ENCODE assay signal across 8 cellular contexts in the genomic region with DNA sequence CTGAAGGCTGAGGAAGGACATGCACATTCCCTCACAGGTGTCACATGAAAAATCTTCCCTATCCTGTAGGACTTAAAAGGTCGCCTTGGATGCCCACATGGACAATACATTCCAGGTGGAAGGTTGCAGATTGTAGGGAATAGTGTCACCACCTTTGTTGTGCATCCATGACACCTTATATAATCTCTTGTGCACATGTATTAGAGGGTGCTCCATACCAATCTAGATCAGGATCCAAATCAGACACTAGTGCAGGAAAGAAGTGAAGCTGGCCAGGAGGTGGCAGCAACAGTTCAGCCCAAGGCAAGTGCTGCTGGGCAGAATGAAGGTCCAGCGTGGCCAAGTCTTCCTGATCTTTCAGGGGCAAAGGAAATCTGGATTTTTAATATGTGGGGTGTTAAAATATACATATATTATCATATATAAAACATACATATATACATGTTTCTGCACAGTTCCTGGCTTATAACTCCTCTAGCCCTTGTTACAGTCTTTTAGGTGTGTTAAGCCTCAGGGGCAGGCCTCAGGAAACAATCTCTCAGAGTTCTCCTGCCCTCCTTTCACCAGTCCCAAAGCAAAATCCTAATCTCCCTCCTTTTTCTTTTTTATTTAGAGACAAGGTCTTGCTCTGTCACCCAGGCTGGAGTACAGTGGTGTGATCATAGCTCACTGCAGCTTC. TPM values are rescaled to one million over a fixed set of nuclear protein-coding genes. Genes with fewer than 3 reads are reported as not detected.
DNase-seq lines count a peak whose midpoint lies in the region; ATAC-seq, FAIRE-seq and TF ChIP-seq lines count a peak whose summit lies in the region.

No MANE protein-coding gene starts in this region.

- 50% methylated on average over 2 of the region's 2 CpGs for WGBS in GM12878 (ENCODE audit: insufficient coverage, insufficient replicate concordance, low lambda C conversion rate, missing lambda C conversion rate)
- no CpG with 5 or more reads among the region's 2 CpGs for WGBS in iPS DF 6.9 (ENCODE audit: insufficient coverage, insufficient read length)
- WGBS in smooth muscle cell (ENCODE audit: low lambda C conversion rate) = 66% methylated on average over 2 of the region's 2 CpGs

- ATAC-seq in GM12878 (peak; percentile 89), GM21360 (IDR thresholded peaks at IDR 0.05; ENCODE audit: unreplicated experiment) (no peak)

- SMC1A ChIA-PET in GM12878 (lab: Charles Lee; ENCODE audit: uncharacterized antibody, unreplicated experiment) = interaction anchor here (0.6 to 8.2 kb wide), 25 partner anchors 7 to 438 kb away, joined by 3 to 144 read pairs (median 4); a partner anchor contains a TSS

- TF ChIP-seq POLR2A in GM12891 (IDR thresholded peaks at IDR 0.05; ENCODE audit: low read depth, low read length) (no peak), GM12878 (IDR thresholded peaks at IDR 0.05; ENCODE audit: low read depth, low read length) (no peak)

- H3K9me3 ChIP-seq in MM.1S (replicated peaks; ENCODE audit: insufficient read depth, low read length) (no peaks in the 10 kb centered on the region), GM12878 (replicated peaks; ENCODE audit: control insufficient read depth, insufficient read depth, low read length) (no peaks in the 10 kb centered on the region), iPS DF 6.9 (ENCODE audit: control insufficient read depth, insufficient read depth, low read length) (no peaks in the 10 kb centered on the region), smooth muscle cell (replicated peaks; ENCODE audit: low read depth) (no peaks in the 10 kb centered on the region)

- H3K4me3 ChIP-seq in MM.1S (ENCODE audit: low read length) (no peak overlapping the region), GM12878 (no peak overlapping the region), iPS DF 6.9 (ENCODE audit: low read length) (no peak overlapping the region), smooth muscle cell (no peak overlapping the region)

- H4K20me1 ChIP-seq in MM.1S (ENCODE audit: insufficient read depth, low read length) = no peaks in the 10 kb centered on the region
- no peaks in the 10 kb centered on the region for H4K20me1 ChIP-seq in GM12878 (ENCODE audit: control insufficient read depth, insufficient read depth)
- no peaks in the 10 kb centered on the region for H4K20me1 ChIP-seq in smooth muscle cell (ENCODE audit: low read depth)

- intact Hi-C loops in GM12878 (cut with micrococcal nuclease; ENCODE audit: unreplicated experiment) = loop anchor here (1.0 kb wide), 2 partner anchors 164 to 272 kb away; no protein-coding TSS in a partner anchor

- RAD21 ChIA-PET in GM12878 (lab: Charles Lee; ENCODE audit: unreplicated experiment) = interaction anchor here (0.6 to 6.3 kb wide), 19 partner anchors 16 to 327 kb away, joined by 3 to 82 read pairs (median 4); a partner anchor contains a TSS

- FAIRE-seq in GM12891 (lab: Jason Lieb, UNC) (peak; percentile 57), GM12878 (lab: Jason Lieb, UNC) (no peak)

- H3F3A ChIP-seq in MM.1S (ENCODE audit: insufficient read depth, low read length) (no peaks in the 10 kb centered on the region), smooth muscle cell (ENCODE audit: low read depth) (no peaks in the 10 kb centered on the region)

- no peak for TF ChIP-seq EP300 in GM12878 (IDR thresholded peaks at IDR 0.05; ENCODE audit: borderline replicate concordance in 1 of 2, control insufficient read depth in 1 of 2, low read depth in 2 of 2, low read length in 2 of 2)

- POLR2A ChIA-PET in GM12878 (lab: Charles Lee) = interaction anchor here (0.9 to 1.8 kb wide), 6 partner anchors 161 to 326 kb away, joined by 3 to 7 read pairs (median 4); a partner anchor contains a TSS

- in situ Hi-C loops in GM12878 (cut with MboI) = loop anchor here (5.0 kb wide), 3 partner anchors 167 to 327 kb away; a partner anchor contains a TSS

- peaks cover 8% of the 10 kb centered on the region; the same call in 1 of the 2 replicates for H3K36me3 ChIP-seq in MM.1S (replicated peaks; ENCODE audit: insufficient read depth, low read length)
- H3K36me3 ChIP-seq in GM12878 (ENCODE audit: control insufficient read depth in 2 of 2, insufficient read depth in 2 of 2, low read length in 1 of 2) = peaks cover 5 to 12% of the 10 kb centered on the region in 2 experiments; a peak in 2 of 4 replicates
- peaks cover 3% of the 10 kb centered on the region; the same call in 1 of the 2 replicates for H3K36me3 ChIP-seq in iPS DF 6.9 (ENCODE audit: control insufficient read depth, insufficient read depth, low read length)
- H3K36me3 ChIP-seq in smooth muscle cell (ENCODE audit: low read depth) = peaks cover 7% of the 10 kb centered on the region

- peak; percentile 89 for TF ChIP-seq RAD21 in GM12878 (IDR thresholded peaks at IDR 0.05; ENCODE audit: insufficient read depth, low read depth, low read length)

- CTCF ChIA-PET in GM12878 (lab: Yijun Ruan, JAX) = interaction anchor here (0.6 to 8.2 kb wide), 38 partner anchors 9 to 327 kb away, joined by 3 to 256 read pairs (median 4); a partner anchor contains a TSS

- no peaks in the 10 kb centered on the region for H3K9me2 ChIP-seq in MM.1S (replicated peaks; ENCODE audit: insufficient read depth, low read length)

- TF ChIP-seq CTCF in MM.1S (IDR thresholded peaks at IDR 0.05; ENCODE audit: low read length) (peak; percentile 66), GM12878 (IDR thresholded peaks at IDR 0.05 in 2 of 3, conservative IDR thresholded peaks at IDR 0.05 in 1 of 3; ENCODE audit: control insufficient read depth in 2 of 3, extremely low read depth in 1 of 3, insufficient read depth in 1 of 3, low read depth in 3 of 3, low read length in 3 of 3) (peak; percentile 69 to 89 (median 76)), smooth muscle cell (IDR thresholded peaks at IDR 0.05; ENCODE audit: borderline replicate concordance, insufficient read depth, poor library complexity, severe bottlenecking) (peak; percentile 54)

- H3K79me2 ChIP-seq in MM.1S (ENCODE audit: low read length) (no peaks in the 10 kb centered on the region), GM12878 (ENCODE audit: control insufficient read depth, insufficient read depth, low read length) (no peaks in the 10 kb centered on the region), smooth muscle cell (ENCODE audit: low read depth) (no peaks in the 10 kb centered on the region)

- H2AFZ ChIP-seq in MM.1S (ENCODE audit: low read length) (no peak overlapping the region), GM12878 (ENCODE audit: control insufficient read depth, low read depth, low read length) (no peak overlapping the region), smooth muscle cell (ENCODE audit: low read depth) (no peak overlapping the region)

- no peak overlapping the region for H3K4me2 ChIP-seq in MM.1S (ENCODE audit: low read depth, low read length)
- no peak overlapping the region for H3K4me2 ChIP-seq in GM12878 (ENCODE audit: control insufficient read depth, insufficient read depth)
- no peak overlapping the region for H3K4me2 ChIP-seq in smooth muscle cell

- H3K9ac ChIP-seq in MM.1S (ENCODE audit: low read length) (no peak overlapping the region), GM12878 (ENCODE audit: control insufficient read depth, insufficient read depth, low read length) (no peak overlapping the region), smooth muscle cell (ENCODE audit: low read depth) (no peak overlapping the region)

- H3K27ac ChIP-seq in MM.1S (ENCODE audit: low read length) (no peak overlapping the region), GM12878 (ENCODE audit: control insufficient read depth, insufficient read depth) (no peak overlapping the region), iPS DF 6.9 (ENCODE audit: low read length) (no peak overlapping the region), smooth muscle cell (ENCODE audit: low read depth) (no peak overlapping the region)

- no TSS peak for BruUV-seq in GM12878 (replicated peaks; lab: Mats Ljungman, UMichigan)

- H3K27me3 ChIP-seq in MM.1S (replicated peaks; ENCODE audit: insufficient read depth, low read length) (no peaks in the 10 kb centered on the region), GM12878 (replicated peaks in 1 of 2; ENCODE audit: control insufficient read depth in 2 of 2, insufficient read depth in 2 of 2, low read length in 1 of 2) (no peaks in the 10 kb centered on the region), iPS DF 6.9 (ENCODE audit: control insufficient read depth, insufficient read depth, low read length) (no peaks in the 10 kb centered on the region), smooth muscle cell (ENCODE audit: low read depth) (no peaks in the 10 kb centered on the region)

- H3K4me1 ChIP-seq in MM.1S (ENCODE audit: low read length) (no peaks in the 10 kb centered on the region), GM12878 (ENCODE audit: control insufficient read depth, insufficient read depth, low read length) (no peaks in the 10 kb centered on the region), iPS DF 6.9 (ENCODE audit: control insufficient read depth, insufficient read depth, low read length) (no peaks in the 10 kb centered on the region), smooth muscle cell (ENCODE audit: low read depth) (no peaks in the 10 kb centered on the region)

- DNase-seq in AG08395 (ENCODE audit: low spot score) (peak; percentile 72), GM12891 (ENCODE audit: insufficient read length, low spot score) (no peak), MM.1S (peak; percentile 67), SW 1271 (lab: John Stamatoyannopoulos, UW) (peak; percentile 31 to 73), GM12878 (ENCODE audit: low read depth, low spot score) (no peak), iPS DF 6.9 (ENCODE audit: low read depth, low spot score) (peak; percentile 35), smooth muscle cell (lab: John Stamatoyannopoulos, UW; ENCODE audit: unreplicated experiment) (no peak)

RNA-seq across cellular contexts. Expression of a gene that starts 16.6 kb away (rescaled TPM):
- polyA plus RNA-seq in GM12891 (2012; ENCODE audit: low read depth, missing spikeins) = 17.8 TPM
- 48.3 and 48.8 TPM in 2 replicates for total RNA-seq in GM12878 (2013; cell fraction: nucleolus; rRNA removed)
- total RNA-seq in GM12878 (2014; rRNA removed) (41.1 and 44.9 TPM in 2 replicates), GM12878 (2014; rRNA removed; fragmentation: Illumina TruSeq; extraction: Trizol) (36.9 and 40.3 TPM in 2 replicates), GM12878 (2021) (27.1 and 27.6 TPM in 2 replicates), smooth muscle cell (28.8 and 39.7 TPM in 2 replicates)
- 12.1 TPM for polyA plus RNA-seq in GM12878 (2011; ENCODE audit: low read depth)
- polyA plus RNA-seq in GM12878 (2011; rRNA removed) (95.9 and 114 TPM in 2 replicates), GM12878 (2014; fragmentation: Illumina TruSeq; extraction: Trizol) (56.0 and 77.3 TPM in 2 replicates), GM12878 (2014; fragmentation: Nextera tagmentation; extraction: Ambion mirVana) (10 to 100 TPM; 58.3 to 88.2 TPM), GM12878 (2014; rRNA removed) (44.4 and 49.0 TPM in 2 replicates), GM12878 (2016; fragmentation: Nextera tagmentation; extraction: Ambion mirVana) (10 to 100 TPM; 51.5 to 56.1 TPM), smooth muscle cell (22.3 and 24.0 TPM in 2 replicates)
- polyA plus RNA-seq in GM12878 (2011; cell fraction: cytosol; rRNA removed) = 79.8 and 88.0 TPM in 2 replicates
- 68.6 and 76.0 TPM in 2 replicates for polyA plus RNA-seq in GM12878 (2011; cell fraction: nucleus; rRNA removed)
- 12.1 and 19.7 TPM in 2 replicates for polyA plus RNA-seq in GM12878 (2012)
- polyA minus RNA-seq in GM12878 (2011; rRNA and poly(A)+ RNA removed) = 89.3 and 98.7 TPM in 2 replicates
- polyA minus RNA-seq in GM12878 (2011; cell fraction: cytosol; rRNA and poly(A)+ RNA removed) = 12.3 and 14.0 TPM in 2 replicates
- 24.7 and 36.3 TPM in 2 replicates for polyA minus RNA-seq in GM12878 (2011; cell fraction: nucleus; rRNA and poly(A)+ RNA removed)

RNA-seq across cellular contexts. Expression of a gene that starts 16.9 kb away (rescaled TPM):
- 61.1 TPM for polyA plus RNA-seq in GM12891 (2012; ENCODE audit: low read depth, missing spikeins)
- 122 and 151 TPM in 2 replicates for total RNA-seq in GM12878 (2013; cell fraction: nucleolus; rRNA removed)
- total RNA-seq in GM12878 (2014; rRNA removed) (44.4 and 52.8 TPM in 2 replicates), GM12878 (2014; rRNA removed; fragmentation: Illumina TruSeq; extraction: Trizol) (58.6 and 58.8 TPM in 2 replicates), GM12878 (2021) (31.2 and 33.8 TPM in 2 replicates), smooth muscle cell (62.8 and 70.1 TPM in 2 replicates)
- 116 TPM for polyA plus RNA-seq in GM12878 (2011; ENCODE audit: low read depth)
- polyA plus RNA-seq in GM12878 (2011; rRNA removed) (176 and 314 TPM in 2 replicates), GM12878 (2014; fragmentation: Illumina TruSeq; extraction: Trizol) (65.7 and 71.2 TPM in 2 replicates), GM12878 (2014; fragmentation: Nextera tagmentation; extraction: Ambion mirVana) (100 to 1,000 TPM in 1 of 2 experiments, 10 to 100 TPM in 1; 71.2 to 103 TPM), GM12878 (2014; rRNA removed) (49.6 and 59.5 TPM in 2 replicates), GM12878 (2016; fragmentation: Nextera tagmentation; extraction: Ambion mirVana) (10 to 100 TPM; 46.7 to 48.4 TPM), smooth muscle cell (42.5 and 44.2 TPM in 2 replicates)
- polyA plus RNA-seq in GM12878 (2011; cell fraction: cytosol; rRNA removed) = 73.8 and 89.0 TPM in 2 replicates
- polyA plus RNA-seq in GM12878 (2011; cell fraction: nucleus; rRNA removed) = 68.0 and 80.6 TPM in 2 replicates
- 70.8 and 76.2 TPM in 2 replicates for polyA plus RNA-seq in GM12878 (2012)
- 39.9 and 73.6 TPM in 2 replicates for polyA minus RNA-seq in GM12878 (2011; rRNA and poly(A)+ RNA removed)
- polyA minus RNA-seq in GM12878 (2011; cell fraction: cytosol; rRNA and poly(A)+ RNA removed) = 16.0 and 26.3 TPM in 2 replicates
- polyA minus RNA-seq in GM12878 (2011; cell fraction: nucleus; rRNA and poly(A)+ RNA removed) = 15.2 and 22.4 TPM in 2 replicates

RNA-seq across cellular contexts. Expression of a gene that starts 41.3 kb away (rescaled TPM):
- 42.5 TPM for polyA plus RNA-seq in GM12891 (2012; ENCODE audit: low read depth, missing spikeins)
- 312 and 326 TPM in 2 replicates for total RNA-seq in GM12878 (2013; cell fraction: nucleolus; rRNA removed)
- 61.2 and 73.7 TPM in 2 replicates for total RNA-seq in GM12878 (2014; rRNA removed)
- 74.1 and 75.1 TPM in 2 replicates for total RNA-seq in GM12878 (2014; rRNA removed; fragmentation: Illumina TruSeq; extraction: Trizol)
- total RNA-seq in GM12878 (2021) = 53.4 and 66.3 TPM in 2 replicates
- 42.3 TPM for polyA plus RNA-seq in GM12878 (2011; ENCODE audit: low read depth)
- polyA plus RNA-seq in GM12878 (2011; rRNA removed) = 221 and 318 TPM in 2 replicates
- polyA plus RNA-seq in GM12878 (2011; cell fraction: cytosol; rRNA removed) = 42.3 and 58.9 TPM in 2 replicates
- polyA plus RNA-seq in GM12878 (2011; cell fraction: nucleus; rRNA removed) = 354 and 384 TPM in 2 replicates
- 75.2 and 84.2 TPM in 2 replicates for polyA plus RNA-seq in GM12878 (2012)
- 85.2 and 101 TPM in 2 replicates for polyA plus RNA-seq in GM12878 (2014; fragmentation: Illumina TruSeq; extraction: Trizol)
- polyA plus RNA-seq in GM12878 (2014; fragmentation: Nextera tagmentation; extraction: Ambion mirVana) = 100 to 1,000 TPM in 1 of 2 experiments, 10 to 100 TPM in 1; 95.6 to 138 TPM
- 66.6 and 91.8 TPM in 2 replicates for polyA plus RNA-seq in GM12878 (2014; rRNA removed)
- 10 to 100 TPM; 63.3 to 63.7 TPM for polyA plus RNA-seq in GM12878 (2016; fragmentation: Nextera tagmentation; extraction: Ambion mirVana)
- 36.1 and 63.4 TPM in 2 replicates for polyA minus RNA-seq in GM12878 (2011; rRNA and poly(A)+ RNA removed)
- polyA minus RNA-seq in GM12878 (2011; cell fraction: cytosol; rRNA and poly(A)+ RNA removed) = 20.6 and 21.2 TPM in 2 replicates
- polyA minus RNA-seq in GM12878 (2011; cell fraction: nucleus; rRNA and poly(A)+ RNA removed) = 82.1 and 109 TPM in 2 replicates
- 87.8 and 106 TPM in 2 replicates for total RNA-seq in smooth muscle cell
- 25.7 and 32.4 TPM in 2 replicates for polyA plus RNA-seq in smooth muscle cell

RNA-seq across cellular contexts. Expression of a gene that starts 57.7 kb away (rescaled TPM):
- polyA plus RNA-seq in GM12891 (2012; ENCODE audit: low read depth, missing spikeins) = 8.1 TPM
- total RNA-seq in GM12878 (2013; cell fraction: nucleolus; rRNA removed) = 38.5 and 43.8 TPM in 2 replicates
- total RNA-seq in GM12878 (2014; rRNA removed) (17.2 and 21.5 TPM in 2 replicates), GM12878 (2014; rRNA removed; fragmentation: Illumina TruSeq; extraction: Trizol) (22.5 and 25.2 TPM in 2 replicates), GM12878 (2021) (33.1 and 36.9 TPM in 2 replicates), smooth muscle cell (11.5 and 16.0 TPM in 2 replicates)
- 4.0 TPM for polyA plus RNA-seq in GM12878 (2011; ENCODE audit: low read depth)
- polyA plus RNA-seq in GM12878 (2011; rRNA removed) (11.5 and 12.9 TPM in 2 replicates), GM12878 (2014; fragmentation: Illumina TruSeq; extraction: Trizol) (20.9 and 26.0 TPM in 2 replicates), GM12878 (2014; fragmentation: Nextera tagmentation; extraction: Ambion mirVana) (1 to 10 TPM; 6.1 to 6.7 TPM), GM12878 (2014; rRNA removed) (11.6 and 14.1 TPM in 2 replicates), GM12878 (2016; fragmentation: Nextera tagmentation; extraction: Ambion mirVana) (10 to 100 TPM; 18.1 to 19.5 TPM), smooth muscle cell (7.1 and 8.3 TPM in 2 replicates)
- polyA plus RNA-seq in GM12878 (2011; cell fraction: cytosol; rRNA removed) = 4.3 and 5.9 TPM in 2 replicates
- polyA plus RNA-seq in GM12878 (2011; cell fraction: nucleus; rRNA removed) = 11.7 and 18.2 TPM in 2 replicates
- 6.9 and 11.3 TPM in 2 replicates for polyA plus RNA-seq in GM12878 (2012)
- polyA minus RNA-seq in GM12878 (2011; rRNA and poly(A)+ RNA removed) = 6.9 and 8.6 TPM in 2 replicates
- 5.2 and 6.8 TPM in 2 replicates for polyA minus RNA-seq in GM12878 (2011; cell fraction: cytosol; rRNA and poly(A)+ RNA removed)
- 7.1 and 11.7 TPM in 2 replicates for polyA minus RNA-seq in GM12878 (2011; cell fraction: nucleus; rRNA and poly(A)+ RNA removed)

Comparison
In these comparisons a context has a peak if more than half of its experiments do, and no peak if none do; other contexts are left out.
1. DNase-seq: peak in AG08395 (single experiment), MM.1S (single experiment), SW 1271 (2 of 2) and iPS DF 6.9 (single experiment); none in GM12891 (single experiment), GM12878 (single experiment) and smooth muscle cell (single experiment).
2. Peak in every context shown above with its lines, with median percentiles within 50 percentile points of each other: CTCF ChIP-seq.